Comparison of ENCODE assay signal across 31 cellular contexts in the genomic region with DNA sequence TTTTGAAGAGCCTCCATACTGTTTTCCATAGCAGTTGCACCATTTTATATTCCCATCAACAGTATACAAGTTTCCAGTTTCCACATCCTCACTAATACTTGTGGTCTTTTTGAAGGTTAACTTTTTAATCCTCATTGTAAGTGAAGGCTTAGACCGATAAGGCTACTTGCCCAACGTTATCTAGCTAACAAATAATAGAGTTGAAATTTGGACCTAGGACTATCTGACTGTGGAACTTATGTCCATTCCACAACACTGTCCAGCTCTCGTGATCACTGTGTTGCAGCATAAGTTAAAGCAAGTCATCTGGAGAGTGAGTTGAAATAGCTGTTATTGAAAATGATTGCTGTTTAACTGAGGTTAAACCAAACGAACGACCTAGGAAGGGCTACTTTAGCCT.
"Had no signal": no experiment of that assay in that cellular context is flagged by ENCODE, and none has a peak within 500 bp of the region (broad histone marks: within the 10 kb centered on the region; RNA-seq: fewer than 3 reads in every experiment).

No MANE protein-coding gene starts in this region.

- H3K4me3 ChIP-seq: ascending aorta, cardiac muscle cell had no signal

- H3K27ac ChIP-seq: ascending aorta, cardiac muscle cell, VCaP had no signal

- DNase-seq: activated CD4-positive, alpha-beta memory T cell treated with anti-CD3 and anti-CD28 coated beads, Interleukin-2, amount 10 ng/mL, durations not matched to agents 7 days and 5 days; activated CD4-positive, alpha-beta T cell treated with anti-CD3 and anti-CD28 coated beads for 1 hour; activated CD4-positive, alpha-beta T cell treated with anti-CD3 and anti-CD28 coated beads for 36 hours; activated CD4-positive, alpha-beta T cell treated with anti-CD3 and anti-CD28 coated beads for 48 hours; activated CD4-positive, alpha-beta T cell treated with anti-CD3 and anti-CD28 coated beads, Interleukin-2, amount 10 ng/mL, durations not matched to agents 7 days and 5 days; activated CD4-positive, alpha-beta T cell treated with anti-CD3 and anti-CD28 coated beads, Interleukin-2, amount 50 U/mL, for 48 hours; activated CD4-positive, CD25-positive, alpha-beta regulatory T cell; activated CD8-positive, alpha-beta memory T cell treated with anti-CD3 and anti-CD28 coated beads for 24 hours; activated CD8-positive, alpha-beta memory T cell treated with anti-CD3 and anti-CD28 coated beads, Interleukin-2, amount 10 ng/mL, durations not matched to agents 7 days and 5 days; activated CD8-positive, alpha-beta memory T cell treated with anti-CD3 and anti-CD28 coated beads, Interleukin-2, amount 50 U/mL, for 48 hours; activated CD8-positive, alpha-beta T cell treated with anti-CD3 and anti-CD28 coated beads, Interleukin-2, amount 10 ng/mL, durations not matched to agents 7 days and 5 days; activated effector memory CD4-positive, alpha-beta T cell treated with Interleukin-2 at 50 U/mL for 16 hours; activated gamma-delta T cell; activated naive CD4-positive, alpha-beta T cell treated with anti-CD3 and anti-CD28 coated beads, Interleukin-2, amount 10 ng/mL, durations not matched to agents 7 days and 5 days; activated naive CD4-positive, alpha-beta T cell treated with Interleukin-2 at 50 U/mL for 16 hours; activated naive CD8-positive, alpha-beta T cell treated with anti-CD3 and anti-CD28 coated beads, Interleukin-2, amount 10 ng/mL, durations not matched to agents 7 days and 5 days; activated naive CD8-positive, alpha-beta T cell treated with anti-CD3 and anti-CD28 coated beads, Interleukin-2, amount 50 U/mL, for 24 hours; activated T-cell treated with anti-CD3 and anti-CD28 coated beads, Interleukin-2, amount 50 U/mL, for 24 hours; activated T-cell treated with anti-CD3 and anti-CD28 coated beads, Interleukin-2, amount 50 U/mL, for 48 hours; amygdala; anterior cingulate cortex; caudate nucleus; cerebellar nuclear complex; T-helper 1 cell; T-helper 2 cell; T-helper 9 cell had no signal

- ATAC-seq: activated CD4-positive, alpha-beta T cell treated with anti-CD3 and anti-CD28 coated beads for 36 hours; activated CD4-positive, CD25-positive, alpha-beta regulatory T cell treated with anti-CD3 and anti-CD28 coated beads, Interleukin-2, amount 50 U/mL, for 24 hours; activated CD8-positive, alpha-beta memory T cell treated with anti-CD3 and anti-CD28 coated beads, Interleukin-2, amount 10 ng/mL, durations not matched to agents 7 days and 5 days; activated CD8-positive, alpha-beta T cell treated with anti-CD3 and anti-CD28 coated beads, Interleukin-2, amount 10 ng/mL, durations not matched to agents 7 days and 5 days; activated naive CD8-positive, alpha-beta T cell treated with anti-CD3 and anti-CD28 coated beads, Interleukin-2, amount 50 U/mL, for 24 hours had no signal

- H3K27me3 ChIP-seq: ascending aorta, cardiac muscle cell had no signal

- H3K4me1 ChIP-seq: ascending aorta had no signal

- H3K9me3 ChIP-seq: ascending aorta had no signal

- FAIRE-seq: bronchial epithelial cell had no signal

- H3K36me3 ChIP-seq: ascending aorta, cardiac muscle cell had no signal
